In genomic region chr19:43609872-43610271, GRCh38 we compare ENCODE assay signal across 1 cellular context.
A peak's percentile ranks its signal among the peaks of the same experiment; 100 is the strongest.
TF ChIP-seq lines count a peak whose summit lies in the region.

No MANE protein-coding gene starts in this region.

TF ChIP-seq in K562, 482 proteins besides CTCF, POLR2A, EP300 and RAD21:
- no peak for TF ChIP-seq FOXK1 (CRISPR knock-in tag; IDR thresholded peaks at IDR 0.05; ENCODE audit: borderline replicate concordance)
- TF ChIP-seq ZNF511 (CRISPR knock-in tag; IDR thresholded peaks at IDR 0.05): no peak
- TF ChIP-seq ZNF57 (CRISPR knock-in tag; IDR thresholded peaks at IDR 0.05): no peak
- no peak for TF ChIP-seq ZNF263 (CRISPR knock-in tag; IDR thresholded peaks at IDR 0.05; ENCODE audit: borderline replicate concordance)
- TF ChIP-seq BRD4 (IDR thresholded peaks at IDR 0.05): no peak
- no peak for TF ChIP-seq SUPT5H (IDR thresholded peaks at IDR 0.05)
- 0 out of 2 replicates have a peak, but pooled peaks have one; percentile 10 for TF ChIP-seq SMARCE1 (IDR thresholded peaks at IDR 0.05)
- TF ChIP-seq JUND (IDR thresholded peaks at IDR 0.05; ENCODE audit: borderline replicate concordance, low read depth, low read length): no peak
- TF ChIP-seq JUND (tag; IDR thresholded peaks at IDR 0.05; ENCODE audit: borderline replicate concordance, low read depth, low read length): 0 out of 3 replicates have a peak, but pooled peaks have one; percentile 10
- no peak for TF ChIP-seq MXD1 (CRISPR knock-in tag; IDR thresholded peaks at IDR 0.05; ENCODE audit: borderline replicate concordance, poor library complexity, severe bottlenecking)
- no peak for TF ChIP-seq C11orf30 (IDR thresholded peaks at IDR 0.05; ENCODE audit: low read depth)
- peak; percentile 52; the same call in 1 of the 2 replicates for TF ChIP-seq NFRKB (IDR thresholded peaks at IDR 0.05; ENCODE audit: low read depth)
- TF ChIP-seq ZNF318 (IDR thresholded peaks at IDR 0.05; ENCODE audit: borderline replicate concordance in 1 of 2, low read depth in 1 of 2): no peak
- no peak for TF ChIP-seq KHSRP (IDR thresholded peaks at IDR 0.05)
- peak; percentile 37; the same call in 1 of the 2 replicates for TF ChIP-seq DPF2 (IDR thresholded peaks at IDR 0.05)
- TF ChIP-seq TCF7L2 (IDR thresholded peaks at IDR 0.05; ENCODE audit: low read depth, low read length): no peak
- TF ChIP-seq FOXK2 (conservative IDR thresholded peaks at IDR 0.05 in 1 of 2, IDR thresholded peaks at IDR 0.05 in 1 of 2; ENCODE audit: low read depth in 2 of 2): no peak
- TF ChIP-seq STAT5B (CRISPR knock-in tag; IDR thresholded peaks at IDR 0.05): no peak
- TF ChIP-seq MEIS2 (IDR thresholded peaks at IDR 0.05; ENCODE audit: partially characterized antibody): no peak
